1 cellular context compared by ENCODE assay signal in the genomic region with DNA sequence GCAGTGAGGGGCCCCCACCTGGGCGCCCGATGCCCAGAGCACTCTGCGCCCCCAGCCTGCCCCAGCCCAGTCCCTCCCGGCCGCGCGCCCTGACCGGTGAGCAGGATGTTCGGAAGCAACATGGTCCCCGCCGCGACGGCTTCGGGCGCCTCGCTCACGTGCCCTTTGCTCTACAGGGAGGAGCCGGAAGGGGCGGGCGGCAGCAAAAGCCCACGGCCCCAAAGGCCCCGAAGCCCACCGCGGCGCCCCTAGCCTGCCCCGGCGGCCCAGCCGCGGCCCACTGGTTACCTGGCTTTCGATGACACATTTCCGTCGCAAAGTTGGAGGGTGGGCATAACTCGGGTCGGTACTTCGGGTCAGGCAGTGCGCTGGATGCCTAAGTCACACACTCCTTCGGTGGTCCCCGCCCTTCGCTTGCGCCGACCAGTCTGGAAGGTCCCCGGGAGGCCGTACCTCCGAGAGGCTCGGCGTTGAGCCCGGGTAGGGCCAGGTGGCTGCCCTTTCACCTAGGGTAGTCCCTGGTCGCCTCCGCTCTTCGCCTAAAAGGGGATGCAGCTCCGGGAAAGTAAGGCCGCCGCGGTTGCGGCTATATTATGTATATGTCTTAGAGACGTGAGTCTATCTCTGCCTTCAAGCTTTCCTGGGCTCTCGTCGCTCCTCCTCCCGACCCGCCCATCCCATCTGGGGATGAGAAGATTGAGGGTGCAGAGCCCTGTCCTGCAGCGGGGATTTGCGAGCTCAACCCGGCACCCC.
TF ChIP-seq lines count a peak whose summit lies in the region.

A gene (minus strand): TSS at position 152 of the 753 bp plus-strand sequence. CDS start 30 bp downstream, at position 122.
A gene with protein sequence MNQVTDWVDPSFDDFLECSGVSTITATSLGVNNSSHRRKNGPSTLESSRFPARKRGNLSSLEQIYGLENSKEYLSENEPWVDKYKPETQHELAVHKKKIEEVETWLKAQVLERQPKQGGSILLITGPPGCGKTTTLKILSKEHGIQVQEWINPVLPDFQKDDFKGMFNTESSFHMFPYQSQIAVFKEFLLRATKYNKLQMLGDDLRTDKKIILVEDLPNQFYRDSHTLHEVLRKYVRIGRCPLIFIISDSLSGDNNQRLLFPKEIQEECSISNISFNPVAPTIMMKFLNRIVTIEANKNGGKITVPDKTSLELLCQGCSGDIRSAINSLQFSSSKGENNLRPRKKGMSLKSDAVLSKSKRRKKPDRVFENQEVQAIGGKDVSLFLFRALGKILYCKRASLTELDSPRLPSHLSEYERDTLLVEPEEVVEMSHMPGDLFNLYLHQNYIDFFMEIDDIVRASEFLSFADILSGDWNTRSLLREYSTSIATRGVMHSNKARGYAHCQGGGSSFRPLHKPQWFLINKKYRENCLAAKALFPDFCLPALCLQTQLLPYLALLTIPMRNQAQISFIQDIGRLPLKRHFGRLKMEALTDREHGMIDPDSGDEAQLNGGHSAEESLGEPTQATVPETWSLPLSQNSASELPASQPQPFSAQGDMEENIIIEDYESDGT (plus strand): TSS at position 450 of the 753 bp plus-strand sequence. CDS start 2,391 bp downstream, outside the sequence.
A gene with protein sequence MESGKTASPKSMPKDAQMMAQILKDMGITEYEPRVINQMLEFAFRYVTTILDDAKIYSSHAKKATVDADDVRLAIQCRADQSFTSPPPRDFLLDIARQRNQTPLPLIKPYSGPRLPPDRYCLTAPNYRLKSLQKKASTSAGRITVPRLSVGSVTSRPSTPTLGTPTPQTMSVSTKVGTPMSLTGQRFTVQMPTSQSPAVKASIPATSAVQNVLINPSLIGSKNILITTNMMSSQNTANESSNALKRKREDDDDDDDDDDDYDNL (minus strand): TSS at position 152 of the 753 bp plus-strand sequence. CDS start 3,783 bp downstream, outside the sequence.

TF ChIP-seq in WTC11, 78 proteins besides CTCF, POLR2A, EP300 and RAD21 (continued from another document):
- TF ChIP-seq, protein P1, sequence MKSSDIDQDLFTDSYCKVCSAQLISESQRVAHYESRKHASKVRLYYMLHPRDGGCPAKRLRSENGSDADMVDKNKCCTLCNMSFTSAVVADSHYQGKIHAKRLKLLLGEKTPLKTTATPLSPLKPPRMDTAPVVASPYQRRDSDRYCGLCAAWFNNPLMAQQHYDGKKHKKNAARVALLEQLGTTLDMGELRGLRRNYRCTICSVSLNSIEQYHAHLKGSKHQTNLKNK (CRISPR knock-in tag; IDR thresholded peaks at IDR 0.05), result no peak
- TF ChIP-seq ZNF138 (CRISPR knock-in tag; conservative IDR thresholded peaks at IDR 0.05) (no peak), NR2C2 (CRISPR knock-in tag; IDR thresholded peaks at IDR 0.05) (0 out of 2 replicates have a peak, but pooled peaks have one; percentile 40), MXD4 (CRISPR knock-in tag; IDR thresholded peaks at IDR 0.05; ENCODE audit: borderline replicate concordance) (no peak), GABPB1 (CRISPR knock-in tag; IDR thresholded peaks at IDR 0.05) (peak; percentile 77), RORB (CRISPR knock-in tag; IDR thresholded peaks at IDR 0.05) (no peak), HMGA2 (CRISPR knock-in tag; IDR thresholded peaks at IDR 0.05) (no peak), TEAD4 (CRISPR knock-in tag; IDR thresholded peaks at IDR 0.05) (no peak), CREB1 (CRISPR knock-in tag; IDR thresholded peaks at IDR 0.05) (0 out of 2 replicates have a peak, but pooled peaks have one; percentile 17), SOX15 (CRISPR knock-in tag; IDR thresholded peaks at IDR 0.05) (no peak), ZNF263 (CRISPR knock-in tag; IDR thresholded peaks at IDR 0.05; ENCODE audit: low read depth) (no peak), ATF1 (CRISPR knock-in tag; IDR thresholded peaks at IDR 0.05) (0 out of 2 replicates have a peak, but pooled peaks have one; percentile 55), NR1H2 (CRISPR knock-in tag; IDR thresholded peaks at IDR 0.05) (no peak)
- TF ChIP-seq, protein P2, sequence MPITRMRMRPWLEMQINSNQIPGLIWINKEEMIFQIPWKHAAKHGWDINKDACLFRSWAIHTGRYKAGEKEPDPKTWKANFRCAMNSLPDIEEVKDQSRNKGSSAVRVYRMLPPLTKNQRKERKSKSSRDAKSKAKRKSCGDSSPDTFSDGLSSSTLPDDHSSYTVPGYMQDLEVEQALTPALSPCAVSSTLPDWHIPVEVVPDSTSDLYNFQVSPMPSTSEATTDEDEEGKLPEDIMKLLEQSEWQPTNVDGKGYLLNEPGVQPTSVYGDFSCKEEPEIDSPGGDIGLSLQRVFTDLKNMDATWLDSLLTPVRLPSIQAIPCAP (CRISPR knock-in tag; IDR thresholded peaks at IDR 0.05), result no peak
- TF ChIP-seq, protein P3, sequence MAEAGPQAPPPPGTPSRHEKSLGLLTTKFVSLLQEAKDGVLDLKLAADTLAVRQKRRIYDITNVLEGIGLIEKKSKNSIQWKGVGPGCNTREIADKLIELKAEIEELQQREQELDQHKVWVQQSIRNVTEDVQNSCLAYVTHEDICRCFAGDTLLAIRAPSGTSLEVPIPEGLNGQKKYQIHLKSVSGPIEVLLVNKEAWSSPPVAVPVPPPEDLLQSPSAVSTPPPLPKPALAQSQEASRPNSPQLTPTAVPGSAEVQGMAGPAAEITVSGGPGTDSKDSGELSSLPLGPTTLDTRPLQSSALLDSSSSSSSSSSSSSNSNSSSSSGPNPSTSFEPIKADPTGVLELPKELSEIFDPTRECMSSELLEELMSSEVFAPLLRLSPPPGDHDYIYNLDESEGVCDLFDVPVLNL (CRISPR knock-in tag; IDR thresholded peaks at IDR 0.05; ENCODE audit: borderline replicate concordance, low read depth), result no peak
- TF ChIP-seq, protein P4, sequence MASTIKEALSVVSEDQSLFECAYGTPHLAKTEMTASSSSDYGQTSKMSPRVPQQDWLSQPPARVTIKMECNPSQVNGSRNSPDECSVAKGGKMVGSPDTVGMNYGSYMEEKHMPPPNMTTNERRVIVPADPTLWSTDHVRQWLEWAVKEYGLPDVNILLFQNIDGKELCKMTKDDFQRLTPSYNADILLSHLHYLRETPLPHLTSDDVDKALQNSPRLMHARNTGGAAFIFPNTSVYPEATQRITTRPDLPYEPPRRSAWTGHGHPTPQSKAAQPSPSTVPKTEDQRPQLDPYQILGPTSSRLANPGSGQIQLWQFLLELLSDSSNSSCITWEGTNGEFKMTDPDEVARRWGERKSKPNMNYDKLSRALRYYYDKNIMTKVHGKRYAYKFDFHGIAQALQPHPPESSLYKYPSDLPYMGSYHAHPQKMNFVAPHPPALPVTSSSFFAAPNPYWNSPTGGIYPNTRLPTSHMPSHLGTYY (CRISPR knock-in tag; IDR thresholded peaks at IDR 0.05), result no peak
- TF ChIP-seq, protein P5, sequence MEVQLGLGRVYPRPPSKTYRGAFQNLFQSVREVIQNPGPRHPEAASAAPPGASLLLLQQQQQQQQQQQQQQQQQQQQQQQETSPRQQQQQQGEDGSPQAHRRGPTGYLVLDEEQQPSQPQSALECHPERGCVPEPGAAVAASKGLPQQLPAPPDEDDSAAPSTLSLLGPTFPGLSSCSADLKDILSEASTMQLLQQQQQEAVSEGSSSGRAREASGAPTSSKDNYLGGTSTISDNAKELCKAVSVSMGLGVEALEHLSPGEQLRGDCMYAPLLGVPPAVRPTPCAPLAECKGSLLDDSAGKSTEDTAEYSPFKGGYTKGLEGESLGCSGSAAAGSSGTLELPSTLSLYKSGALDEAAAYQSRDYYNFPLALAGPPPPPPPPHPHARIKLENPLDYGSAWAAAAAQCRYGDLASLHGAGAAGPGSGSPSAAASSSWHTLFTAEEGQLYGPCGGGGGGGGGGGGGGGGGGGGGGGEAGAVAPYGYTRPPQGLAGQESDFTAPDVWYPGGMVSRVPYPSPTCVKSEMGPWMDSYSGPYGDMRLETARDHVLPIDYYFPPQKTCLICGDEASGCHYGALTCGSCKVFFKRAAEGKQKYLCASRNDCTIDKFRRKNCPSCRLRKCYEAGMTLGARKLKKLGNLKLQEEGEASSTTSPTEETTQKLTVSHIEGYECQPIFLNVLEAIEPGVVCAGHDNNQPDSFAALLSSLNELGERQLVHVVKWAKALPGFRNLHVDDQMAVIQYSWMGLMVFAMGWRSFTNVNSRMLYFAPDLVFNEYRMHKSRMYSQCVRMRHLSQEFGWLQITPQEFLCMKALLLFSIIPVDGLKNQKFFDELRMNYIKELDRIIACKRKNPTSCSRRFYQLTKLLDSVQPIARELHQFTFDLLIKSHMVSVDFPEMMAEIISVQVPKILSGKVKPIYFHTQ (CRISPR knock-in tag; IDR thresholded peaks at IDR 0.05), result no peak
- TF ChIP-seq, protein P6, sequence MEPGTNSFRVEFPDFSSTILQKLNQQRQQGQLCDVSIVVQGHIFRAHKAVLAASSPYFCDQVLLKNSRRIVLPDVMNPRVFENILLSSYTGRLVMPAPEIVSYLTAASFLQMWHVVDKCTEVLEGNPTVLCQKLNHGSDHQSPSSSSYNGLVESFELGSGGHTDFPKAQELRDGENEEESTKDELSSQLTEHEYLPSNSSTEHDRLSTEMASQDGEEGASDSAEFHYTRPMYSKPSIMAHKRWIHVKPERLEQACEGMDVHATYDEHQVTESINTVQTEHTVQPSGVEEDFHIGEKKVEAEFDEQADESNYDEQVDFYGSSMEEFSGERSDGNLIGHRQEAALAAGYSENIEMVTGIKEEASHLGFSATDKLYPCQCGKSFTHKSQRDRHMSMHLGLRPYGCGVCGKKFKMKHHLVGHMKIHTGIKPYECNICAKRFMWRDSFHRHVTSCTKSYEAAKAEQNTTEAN (CRISPR knock-in tag; IDR thresholded peaks at IDR 0.05), result peak; percentile 83
